Comparison of ENCODE assay signal across 8 cellular contexts in the genomic region with DNA sequence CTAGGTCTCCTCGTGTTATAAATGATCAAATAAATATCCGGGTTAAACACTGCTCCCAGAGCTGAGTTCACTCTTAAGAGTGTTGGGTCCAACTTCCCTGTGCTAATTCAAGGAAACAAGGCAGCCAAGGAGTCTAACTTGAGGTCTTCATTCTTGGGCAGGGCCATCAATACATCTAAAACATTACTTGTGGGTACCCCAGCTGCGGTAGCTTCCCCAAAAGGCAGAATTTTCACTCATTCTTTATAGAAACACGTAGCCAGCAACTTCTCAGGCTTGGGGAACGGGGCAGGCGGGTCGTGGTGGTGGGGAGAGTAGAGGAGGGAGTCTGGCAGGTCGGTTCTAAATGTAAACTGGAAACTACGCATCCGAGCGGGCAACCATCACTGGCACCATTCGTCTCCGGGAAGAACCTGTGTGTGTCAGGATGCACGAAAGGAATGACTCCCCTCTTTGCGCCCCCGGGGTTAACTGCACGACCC. TPM values are rescaled to one million over a fixed set of nuclear protein-coding genes. Genes with fewer than 3 reads are reported as not detected.
DNase-seq lines count a peak whose midpoint lies in the region; ATAC-seq, FAIRE-seq and TF ChIP-seq lines count a peak whose summit lies in the region.

No MANE protein-coding gene starts in this region.

- H3K27me3 ChIP-seq in endodermal cell (ENCODE audit: control insufficient read depth, insufficient read depth, low read length, poor library complexity, severe bottlenecking) (no peaks in the 10 kb centered on the region), mucosa of rectum (ENCODE audit: control insufficient read depth in 2 of 2, insufficient read depth in 2 of 2, low read length in 2 of 2) (no peaks in the 10 kb centered on the region)

- H3K4me1 ChIP-seq in endodermal cell (ENCODE audit: control insufficient read depth, insufficient read depth, low read length) (peaks cover 5% of the 10 kb centered on the region), mucosa of rectum (ENCODE audit: control insufficient read depth in 2 of 2, insufficient read depth in 2 of 2, low read length in 2 of 2) (peaks cover 9 to 18% of the 10 kb centered on the region in 2 donors)

- H3K9me3 ChIP-seq in endodermal cell (ENCODE audit: control insufficient read depth, low read length) = no peaks in the 10 kb centered on the region
- H3K9me3 ChIP-seq in mucosa of rectum (ENCODE audit: control insufficient read depth in 2 of 2, low read length in 2 of 2) = no peaks in the 10 kb centered on the region

- peak overlapping the region; percentile 59 for H3K27ac ChIP-seq in endodermal cell (ENCODE audit: low read depth, low read length)
- peak overlapping the region; percentile 93 to 96 for H3K27ac ChIP-seq in mucosa of rectum (ENCODE audit: low read depth in 2 of 2, low read length in 2 of 2)

- DNase-seq in AG09309 (ENCODE audit: low read depth) (no peak), endodermal cell (no peak), superior temporal gyrus (ENCODE audit: extremely low spot score) (no peak), RCC 7860 (ENCODE audit: low spot score) (no peak)

- no peaks in the 10 kb centered on the region for H3K9me3 Mint-ChIP-seq in T-helper 1 cell treated with Interleukin-12 subunit alpha and Interleukin-12 subunit beta and Interleukin-4 antibody, amounts not matched to agents 30 μg/mL and 1 μg/mL, for 36 hours
- H3K9me3 Mint-ChIP-seq in endodermal cell = no peaks in the 10 kb centered on the region

- peaks cover 33% of the 10 kb centered on the region for H3K4me1 Mint-ChIP-seq in T-helper 1 cell treated with Interleukin-12 subunit alpha and Interleukin-12 subunit beta and Interleukin-4 antibody, amounts not matched to agents 30 μg/mL and 1 μg/mL, for 36 hours (ENCODE audit: low read depth)
- H3K4me1 Mint-ChIP-seq in endodermal cell = peaks cover 33% of the 10 kb centered on the region

- peak overlapping the region; percentile 89 for H3K27ac Mint-ChIP-seq in T-helper 1 cell treated with Interleukin-12 subunit alpha and Interleukin-12 subunit beta and Interleukin-4 antibody, amounts not matched to agents 30 μg/mL and 1 μg/mL, for 36 hours
- H3K27ac Mint-ChIP-seq in endodermal cell = peak overlapping the region; percentile 78

- peaks cover 6% of the 10 kb centered on the region for H3K36me3 Mint-ChIP-seq in T-helper 1 cell treated with Interleukin-12 subunit alpha and Interleukin-12 subunit beta and Interleukin-4 antibody, amounts not matched to agents 30 μg/mL and 1 μg/mL, for 36 hours (ENCODE audit: low read depth)
- no peaks in the 10 kb centered on the region for H3K36me3 Mint-ChIP-seq in endodermal cell (ENCODE audit: low read depth)

- no peak for FAIRE-seq in RCC 7860 (lab: Jason Lieb, UNC)

- no peaks in the 10 kb centered on the region for H3K27me3 Mint-ChIP-seq in T-helper 1 cell treated with Interleukin-12 subunit alpha and Interleukin-12 subunit beta and Interleukin-4 antibody, amounts not matched to agents 30 μg/mL and 1 μg/mL, for 36 hours (ENCODE audit: low read depth)
- H3K27me3 Mint-ChIP-seq in endodermal cell (ENCODE audit: insufficient read depth) = no peaks in the 10 kb centered on the region

- no peaks in the 10 kb centered on the region for H3K36me3 ChIP-seq in endodermal cell (ENCODE audit: control insufficient read depth, insufficient read depth, low read length)
- no peaks in the 10 kb centered on the region for H3K36me3 ChIP-seq in mucosa of rectum (ENCODE audit: control insufficient read depth in 2 of 2, insufficient read depth in 2 of 2, low read length in 2 of 2)

- TF ChIP-seq CTCF in AG09309 (IDR thresholded peaks at IDR 0.05; ENCODE audit: control insufficient read depth, insufficient read depth, low read depth, low read length, missing control alignments) (no peak), endodermal cell (conservative IDR thresholded peaks at IDR 0.05) (no peak)

- WGBS in endodermal cell (ENCODE audit: insufficient coverage in 1 of 2, insufficient read length in 1 of 2), 2 experiments = 12 to 15% methylated on average over 8 to 17 of the region's 17 CpGs

- peak; percentile 2 for ATAC-seq in GM21723 (IDR thresholded peaks at IDR 0.05; ENCODE audit: unreplicated experiment)
- ATAC-seq in HG02885 (IDR thresholded peaks at IDR 0.05; ENCODE audit: poor library complexity, unreplicated experiment) = no peak

- H3K4me3 Mint-ChIP-seq in T-helper 1 cell treated with Interleukin-12 subunit alpha and Interleukin-12 subunit beta and Interleukin-4 antibody, amounts not matched to agents 30 μg/mL and 1 μg/mL, for 36 hours = peak overlapping the region; percentile 81
- H3K4me3 Mint-ChIP-seq in endodermal cell = peak overlapping the region; percentile 83

- H3K9ac ChIP-seq in endodermal cell (ENCODE audit: extremely low read depth, low read length, poor library complexity, severe bottlenecking) (peak overlapping the region; percentile 81), mucosa of rectum (ENCODE audit: low read depth in 1 of 2, low read length in 2 of 2) (peak overlapping the region; percentile 97 to 98)

- H3K4me3 ChIP-seq in AG09309 (ENCODE audit: control insufficient read depth, low read depth, low read length) (peak overlapping the region; percentile 77), endodermal cell (ENCODE audit: low read length) (peak overlapping the region; percentile 94), mucosa of rectum (ENCODE audit: low read length in 2 of 2) (peak overlapping the region; percentile 96 to 99)

RNA-seq across cellular contexts. Expression of gene METTL9, which starts 0.7 kb away (rescaled TPM):
- 100 to 1,000 TPM; 145 to 149 TPM for total RNA-seq in endodermal cell
- polyA plus RNA-seq in endodermal cell (2013, experiment 1 of 2) = 188 TPM
- polyA plus RNA-seq in endodermal cell (2013, experiment 2 of 2) = 168 TPM

RNA-seq across cellular contexts. Expression of gene IGSF6, which starts 53.7 kb away (rescaled TPM):
- total RNA-seq in endodermal cell = not detected
- polyA plus RNA-seq in endodermal cell (2013, experiment 1 of 2) = not detected
- not detected for polyA plus RNA-seq in endodermal cell (2013, experiment 2 of 2)
